ENCODE assay signal across 8 cellular contexts in genomic region chrX:22748093-22748999, GRCh38.
DNase-seq lines count a peak whose midpoint lies in the region; ATAC-seq and TF ChIP-seq lines count a peak whose summit lies in the region.

No MANE protein-coding gene starts in this region.

- H3K4me1 ChIP-seq in SK-N-SH (ENCODE audit: control insufficient read depth in 1 of 2, insufficient read depth in 2 of 2, low read depth in 1 of 2, low read length in 1 of 2): no peaks in the 10 kb centered on the region
- no peaks in the 10 kb centered on the region for H3K4me1 ChIP-seq in body of pancreas

- peak; percentile 36 for DNase-seq in EL
- DNase-seq in MG63: peak; percentile 16
- peak; percentile 40 for DNase-seq in SK-N-SH
- peak; percentile 23 to 55 (median 38) for DNase-seq in body of pancreas
- peak; percentile 37 for DNase-seq in iPS-NIHi11 (ENCODE audit: low spot score)
- peak; percentile 2 for DNase-seq in stimulated activated CD4-positive, alpha-beta T cell treated with anti-CD3 and anti-CD28 coated beads, Interleukin-2, amount 100 ng/mL, for 4 hours (ENCODE audit: low read depth)

- TF ChIP-seq CTCF in SK-N-SH (IDR thresholded peaks at IDR 0.05) (peak; percentile 90), body of pancreas (IDR thresholded peaks at IDR 0.05) (peak; percentile 40 to 64 (median 53))

- CTCF ChIA-PET in SK-N-SH (lab: Yijun Ruan, JAX): interaction anchor here (0.6 to 3.8 kb wide), 34 partner anchors 10 to 763 kb away, joined by 3 to 29 read pairs (median 4); no protein-coding TSS in a partner anchor

- H3K27ac ChIP-seq in SK-N-SH (ENCODE audit: low read depth in 2 of 2, low read length in 1 of 2) (no peak overlapping the region), body of pancreas (no peak overlapping the region)

- TF ChIP-seq EP300 in SK-N-SH (IDR thresholded peaks at IDR 0.05; ENCODE audit: borderline replicate concordance in 1 of 2, low read depth in 1 of 2, low read length in 1 of 2): no peak

- no peaks in the 10 kb centered on the region for H3K36me3 ChIP-seq in MG63
- no peaks in the 10 kb centered on the region for H3K36me3 ChIP-seq in SK-N-SH (replicated peaks in 1 of 2; ENCODE audit: control insufficient read depth in 1 of 2, insufficient read depth in 2 of 2, low read length in 1 of 2)
- no peaks in the 10 kb centered on the region for H3K36me3 ChIP-seq in body of pancreas (replicated peaks in 1 of 2; ENCODE audit: insufficient read depth in 1 of 2, low read depth in 2 of 2)

- H3K27me3 ChIP-seq in MG63 (no peaks in the 10 kb centered on the region), SK-N-SH (ENCODE audit: insufficient read depth) (no peaks in the 10 kb centered on the region), body of pancreas (no peaks in the 10 kb centered on the region)

- peaks cover 3% of the 10 kb centered on the region; the same call in 1 of the 2 replicates for H3K9me3 ChIP-seq in MG63
- no peaks in the 10 kb centered on the region for H3K9me3 ChIP-seq in SK-N-SH
- H3K9me3 ChIP-seq in body of pancreas: no peaks in the 10 kb centered on the region

- peak; percentile 65 for TF ChIP-seq RAD21 in SK-N-SH (IDR thresholded peaks at IDR 0.05; ENCODE audit: low read length)

- ATAC-seq in GM21723 (IDR thresholded peaks at IDR 0.05; ENCODE audit: unreplicated experiment): peak; percentile 95
- peak; percentile 52 for ATAC-seq in body of pancreas
- no peak for ATAC-seq in GM21737 (IDR thresholded peaks at IDR 0.05; ENCODE audit: unreplicated experiment)

- no peaks in the 10 kb centered on the region for H3F3A ChIP-seq in SK-N-SH (replicated peaks; ENCODE audit: insufficient read depth)

- H3K79me2 ChIP-seq in SK-N-SH (ENCODE audit: insufficient read depth): no peaks in the 10 kb centered on the region

- H3K4me3 ChIP-seq in MG63 (no peak overlapping the region), SK-N-SH (ENCODE audit: low read depth in 2 of 2, low read length in 1 of 2) (no peak overlapping the region), body of pancreas (no peak overlapping the region)

- no peak overlapping the region for H3K9ac ChIP-seq in SK-N-SH

- no peak overlapping the region for H3K4me2 ChIP-seq in SK-N-SH

- WGBS in SK-N-SH (ENCODE audit: low lambda C conversion rate): 16% methylated on average over 7 of the region's 7 CpGs
- WGBS in body of pancreas, 2 donors: 18 to 19% methylated on average over 7 of the region's 7 CpGs

- no peaks in the 10 kb centered on the region for H3K9me2 ChIP-seq in SK-N-SH

- TF ChIP-seq POLR2A in body of pancreas (IDR thresholded peaks at IDR 0.05): no peak

- H4K20me1 ChIP-seq in SK-N-SH (ENCODE audit: insufficient read depth): no peaks in the 10 kb centered on the region

- POLR2A ChIA-PET in SK-N-SH (lab: Yijun Ruan, JAX): no interaction called here

- intact Hi-C loops in body of pancreas (cut with DNase I): no loop called here

- H2AFZ ChIP-seq in SK-N-SH (ENCODE audit: low read depth): no peak overlapping the region

TF ChIP-seq in SK-N-SH, 30 proteins besides CTCF, POLR2A, EP300 and RAD21:
- TF ChIP-seq TEAD4 (IDR thresholded peaks at IDR 0.05; ENCODE audit: borderline replicate concordance, insufficient read depth) (no peak), SMC3 (IDR thresholded peaks at IDR 0.05; ENCODE audit: low read depth, low read length) (peak; percentile 61)
- TF ChIP-seq, protein P1, sequence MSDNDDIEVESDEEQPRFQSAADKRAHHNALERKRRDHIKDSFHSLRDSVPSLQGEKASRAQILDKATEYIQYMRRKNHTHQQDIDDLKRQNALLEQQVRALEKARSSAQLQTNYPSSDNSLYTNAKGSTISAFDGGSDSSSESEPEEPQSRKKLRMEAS (IDR thresholded peaks at IDR 0.05; ENCODE audit: low read depth): no peak
